ENCODE assay signal across 11 cellular contexts in the genomic region with DNA sequence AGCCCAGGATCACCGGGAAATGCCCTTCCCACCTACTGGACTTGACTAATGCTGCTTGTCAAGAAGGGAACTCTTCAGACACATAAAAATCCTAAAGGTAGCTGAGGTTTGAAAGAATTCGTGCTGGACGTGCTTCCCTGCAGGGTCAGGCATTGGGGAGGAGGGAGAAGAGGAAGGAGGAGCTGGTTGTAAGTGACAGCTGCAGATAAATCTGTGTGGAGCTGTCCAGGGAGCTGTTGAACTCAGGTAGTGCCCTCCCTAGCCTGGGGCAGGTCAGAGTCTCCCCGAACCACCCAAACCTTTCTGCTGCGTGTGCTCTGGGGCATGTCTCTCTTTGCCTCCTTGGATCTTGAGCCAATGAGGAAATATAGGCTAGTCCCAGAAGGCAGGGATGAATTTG. TPM values are rescaled to one million over a fixed set of nuclear protein-coding genes. Genes with fewer than 3 reads are reported as not detected.
DNase-seq lines count a peak whose midpoint lies in the region; ATAC-seq and TF ChIP-seq lines count a peak whose summit lies in the region.
"Had no signal": no experiment of that assay in that cellular context is flagged by ENCODE, and none has a peak within 500 bp of the region (broad histone marks: within the 10 kb centered on the region; RNA-seq: fewer than 3 reads in every experiment).

No MANE protein-coding gene starts in this region.

- TF ChIP-seq EP300 in transverse colon (IDR thresholded peaks at IDR 0.05; ENCODE audit: low read depth): no peak

- H3K9me3 ChIP-seq in mucosa of stomach (ENCODE audit: control insufficient read depth, low read length): no peaks in the 10 kb centered on the region
- H3K9me3 ChIP-seq in transverse colon: no peaks in the 10 kb centered on the region

- peaks cover 76% of the 10 kb centered on the region for H3K4me1 ChIP-seq in mucosa of stomach (ENCODE audit: control insufficient read depth, insufficient read depth, low read length)
- peaks cover 12 to 64% (median 49%) of the 10 kb centered on the region in 4 donors for H3K4me1 ChIP-seq in transverse colon

- in situ Hi-C loops in transverse colon (cut with MboI; ENCODE audit: low pct_ligation_motif_present in 1 of 4, low pct_unique_long_range_greater_than_20kb in 1 of 4, low sequenced_read_pairs in 3 of 4): no loop called here

- intact Hi-C loops in activated CD4-positive, alpha-beta memory T cell treated with anti-CD3 and anti-CD28 coated beads for 36 hours (cut with micrococcal nuclease): no loop called here
- intact Hi-C loops in transverse colon (cut with DNase I; ENCODE audit: low total_unique reads): no loop called here
- intact Hi-C loops in activated CD4-positive, alpha-beta T cell treated with anti-CD3 and anti-CD28 coated beads for 36 hours (cut with DNase I, micrococcal nuclease): no loop called here

- peaks cover 4% of the 10 kb centered on the region for H3K27me3 Mint-ChIP-seq in activated CD4-positive, alpha-beta memory T cell treated with anti-CD3 and anti-CD28 coated beads for 36 hours
- peaks cover 50% of the 10 kb centered on the region for H3K27me3 Mint-ChIP-seq in activated CD4-positive, alpha-beta memory T cell treated with anti-CD3 and anti-CD28 coated beads, Interleukin-2, amount 10 ng/mL, durations not matched to agents 7 days and 5 days
- no peaks in the 10 kb centered on the region for H3K27me3 Mint-ChIP-seq in central memory CD8-positive, alpha-beta T cell
- no peaks in the 10 kb centered on the region for H3K27me3 Mint-ChIP-seq in activated CD4-positive, alpha-beta T cell treated with anti-CD3 and anti-CD28 coated beads for 36 hours

- CTCF ChIA-PET in activated CD4-positive, alpha-beta memory T cell treated with anti-CD3 and anti-CD28 coated beads for 36 hours (lab: Charles Lee): interaction anchor here (0.5 to 0.9 kb wide), 2 partner anchors 9 to 131 kb away, joined by 3 read pairs; no protein-coding TSS in a partner anchor
- CTCF ChIA-PET in activated CD4-positive, alpha-beta memory T cell treated with anti-CD3 and anti-CD28 coated beads, Interleukin-2, amount 10 ng/mL, durations not matched to agents 7 days and 5 days (lab: Charles Lee): no interaction called here
- CTCF ChIA-PET in activated CD4-positive, alpha-beta T cell treated with anti-CD3 and anti-CD28 coated beads for 36 hours (lab: Charles Lee): interaction anchor here (0.6 to 1.6 kb wide), 2 partner anchors 40 to 47 kb away, joined by 3 to 4 read pairs; no protein-coding TSS in a partner anchor

- H3K4me1 Mint-ChIP-seq in activated CD4-positive, alpha-beta memory T cell treated with anti-CD3 and anti-CD28 coated beads for 36 hours (ENCODE audit: low read depth): peaks cover 37% of the 10 kb centered on the region
- peaks cover 30% of the 10 kb centered on the region for H3K4me1 Mint-ChIP-seq in activated CD4-positive, alpha-beta memory T cell treated with anti-CD3 and anti-CD28 coated beads, Interleukin-2, amount 10 ng/mL, durations not matched to agents 7 days and 5 days
- H3K4me1 Mint-ChIP-seq in central memory CD8-positive, alpha-beta T cell: peaks cover 42% of the 10 kb centered on the region
- H3K4me1 Mint-ChIP-seq in activated CD4-positive, alpha-beta T cell treated with anti-CD3 and anti-CD28 coated beads for 36 hours: peaks cover 36% of the 10 kb centered on the region

- no peaks in the 10 kb centered on the region for H3K36me3 ChIP-seq in mucosa of stomach (ENCODE audit: control insufficient read depth, insufficient read depth, low read length)
- no peaks in the 10 kb centered on the region for H3K36me3 ChIP-seq in transverse colon

- peak overlapping the region; percentile 81 to 96 (median 88) for H3K27ac ChIP-seq in transverse colon

- no peak overlapping the region for H3K4me3 Mint-ChIP-seq in activated CD4-positive, alpha-beta memory T cell treated with anti-CD3 and anti-CD28 coated beads for 36 hours
- no peak overlapping the region for H3K4me3 Mint-ChIP-seq in activated CD4-positive, alpha-beta memory T cell treated with anti-CD3 and anti-CD28 coated beads, Interleukin-2, amount 10 ng/mL, durations not matched to agents 7 days and 5 days
- H3K4me3 Mint-ChIP-seq in central memory CD8-positive, alpha-beta T cell: no peak overlapping the region
- no peak overlapping the region for H3K4me3 Mint-ChIP-seq in activated CD4-positive, alpha-beta T cell treated with anti-CD3 and anti-CD28 coated beads for 36 hours

- H3K9ac ChIP-seq in mucosa of stomach (ENCODE audit: low read length): peak overlapping the region; percentile 65

- ATAC-seq in central memory CD8-positive, alpha-beta T cell (replicated peaks; ENCODE audit: extremely low read depth, poor library complexity, severe bottlenecking): no peak
- no peak for ATAC-seq in GM18519 (IDR thresholded peaks at IDR 0.05; ENCODE audit: low FRiP score, unreplicated experiment)
- ATAC-seq in activated CD4-positive, alpha-beta T cell treated with anti-CD3 and anti-CD28 coated beads for 36 hours: no peak

- no peak for DNase-seq in activated CD4-positive, alpha-beta memory T cell treated with anti-CD3 and anti-CD28 coated beads for 36 hours
- no peak for DNase-seq in activated CD4-positive, alpha-beta memory T cell treated with anti-CD3 and anti-CD28 coated beads, Interleukin-2, amount 10 ng/mL, durations not matched to agents 7 days and 5 days
- DNase-seq in central memory CD8-positive, alpha-beta T cell (ENCODE audit: low spot score in 2 of 2): no peak
- DNase-seq in transverse colon: peak; percentile 59
- no peak for DNase-seq in glomerular visceral epithelial cell (ENCODE audit: extremely low spot score)
- DNase-seq in activated CD4-positive, alpha-beta T cell treated with anti-CD3 and anti-CD28 coated beads for 36 hours: no peak
- DNase-seq: GF-D8, KG1, NCI-H446 treated with DMSO at 0.1 percent for 48 hours had no signal

- no peaks in the 10 kb centered on the region for H3K27me3 ChIP-seq in mucosa of stomach (ENCODE audit: control insufficient read depth, insufficient read depth, low read length)
- no peaks in the 10 kb centered on the region for H3K27me3 ChIP-seq in transverse colon

- no peaks in the 10 kb centered on the region for H3K9me3 Mint-ChIP-seq in activated CD4-positive, alpha-beta memory T cell treated with anti-CD3 and anti-CD28 coated beads for 36 hours
- no peaks in the 10 kb centered on the region for H3K9me3 Mint-ChIP-seq in activated CD4-positive, alpha-beta memory T cell treated with anti-CD3 and anti-CD28 coated beads, Interleukin-2, amount 10 ng/mL, durations not matched to agents 7 days and 5 days
- H3K9me3 Mint-ChIP-seq in central memory CD8-positive, alpha-beta T cell: no peaks in the 10 kb centered on the region
- H3K9me3 Mint-ChIP-seq in activated CD4-positive, alpha-beta T cell treated with anti-CD3 and anti-CD28 coated beads for 36 hours (ENCODE audit: low read depth): no peaks in the 10 kb centered on the region

- peak; percentile 54 for TF ChIP-seq POLR2A in transverse colon (IDR thresholded peaks at IDR 0.05)

- no peak for TF ChIP-seq CTCF in transverse colon (IDR thresholded peaks at IDR 0.05)

- H3K36me3 Mint-ChIP-seq in activated CD4-positive, alpha-beta memory T cell treated with anti-CD3 and anti-CD28 coated beads for 36 hours: no peaks in the 10 kb centered on the region
- H3K36me3 Mint-ChIP-seq in activated CD4-positive, alpha-beta memory T cell treated with anti-CD3 and anti-CD28 coated beads, Interleukin-2, amount 10 ng/mL, durations not matched to agents 7 days and 5 days (ENCODE audit: low read depth): no peaks in the 10 kb centered on the region
- H3K36me3 Mint-ChIP-seq in central memory CD8-positive, alpha-beta T cell (ENCODE audit: insufficient read depth): peaks cover 23% of the 10 kb centered on the region
- no peaks in the 10 kb centered on the region for H3K36me3 Mint-ChIP-seq in activated CD4-positive, alpha-beta T cell treated with anti-CD3 and anti-CD28 coated beads for 36 hours (ENCODE audit: low read depth)

- H3K4me3 ChIP-seq in mucosa of stomach (ENCODE audit: low read length) (peak overlapping the region; percentile 15), transverse colon (peak overlapping the region in 1 of 4 donors; percentile 1)

- 33 to 35% methylated on average over 2 to 5 of the region's 5 CpGs for WGBS in transverse colon (ENCODE audit: low coverage in 1 of 2), 2 donors

- POLR2A ChIA-PET in activated CD4-positive, alpha-beta memory T cell treated with anti-CD3 and anti-CD28 coated beads for 36 hours (lab: Charles Lee): no interaction called here
- POLR2A ChIA-PET in activated CD4-positive, alpha-beta memory T cell treated with anti-CD3 and anti-CD28 coated beads, Interleukin-2, amount 10 ng/mL, durations not matched to agents 7 days and 5 days (lab: Charles Lee): interaction anchor here (1.2 kb wide), 1 partner anchor 11 kb away, joined by 4 read pairs; no protein-coding TSS in a partner anchor
- POLR2A ChIA-PET in activated CD4-positive, alpha-beta T cell treated with anti-CD3 and anti-CD28 coated beads for 36 hours (lab: Charles Lee): no interaction called here

- H3K27ac Mint-ChIP-seq in activated CD4-positive, alpha-beta memory T cell treated with anti-CD3 and anti-CD28 coated beads for 36 hours: peak overlapping the region; percentile 46
- H3K27ac Mint-ChIP-seq in activated CD4-positive, alpha-beta memory T cell treated with anti-CD3 and anti-CD28 coated beads, Interleukin-2, amount 10 ng/mL, durations not matched to agents 7 days and 5 days: no peak overlapping the region
- peak overlapping the region; percentile 41 for H3K27ac Mint-ChIP-seq in central memory CD8-positive, alpha-beta T cell (ENCODE audit: low read depth)
- H3K27ac Mint-ChIP-seq in activated CD4-positive, alpha-beta T cell treated with anti-CD3 and anti-CD28 coated beads for 36 hours: no peak overlapping the region

RNA-seq across cellular contexts. Expression of a gene that starts 23.7 kb away (rescaled TPM):
- total RNA-seq in activated CD4-positive, alpha-beta memory T cell treated with anti-CD3 and anti-CD28 coated beads for 36 hours: 10 to 100 TPM; 21.1 to 26.7 TPM
- total RNA-seq in activated CD4-positive, alpha-beta memory T cell treated with anti-CD3 and anti-CD28 coated beads, Interleukin-2, amount 10 ng/mL, durations not matched to agents 7 days and 5 days: 10 to 100 TPM; 49.7 to 53.5 TPM
- 1,000 to 10,000 TPM in 2 of 4 donors, 100 to 1,000 TPM in 2; 345 to 1,356 (median 884) TPM for total RNA-seq in transverse colon
- 10 to 100 TPM; 16.0 to 21.1 TPM for total RNA-seq in activated CD4-positive, alpha-beta T cell treated with anti-CD3 and anti-CD28 coated beads for 36 hours

Comparison
In these comparisons a context has a peak if more than half of its experiments do, and no peak if none do; other contexts are left out.
1. H3K27ac Mint-ChIP-seq: peak in activated CD4-positive, alpha-beta memory T cell treated with anti-CD3 and anti-CD28 coated beads for 36 hours (single experiment) and central memory CD8-positive, alpha-beta T cell (single experiment); none in activated CD4-positive, alpha-beta memory T cell treated with anti-CD3 and anti-CD28 coated beads, Interleukin-2, amount 10 ng/mL, durations not matched to agents 7 days and 5 days (single experiment) and activated CD4-positive, alpha-beta T cell treated with anti-CD3 and anti-CD28 coated beads for 36 hours (single experiment).
2. RNA of a gene that starts 23.7 kb away (total RNA-seq): 345 to 1,356 TPM in transverse colon; 49.7 to 53.5 TPM in activated CD4-positive, alpha-beta memory T cell treated with anti-CD3 and anti-CD28 coated beads, Interleukin-2, amount 10 ng/mL, durations not matched to agents 7 days and 5 days, 21.1 to 26.7 TPM in activated CD4-positive, alpha-beta memory T cell treated with anti-CD3 and anti-CD28 coated beads for 36 hours and 16.0 to 21.1 TPM in activated CD4-positive, alpha-beta T cell treated with anti-CD3 and anti-CD28 coated beads for 36 hours; every median in the first group is over 4 times any median in the second.